2 cellular contexts compared by ENCODE assay signal in genomic region chrX:140633105-140633504, GRCh38.
DNase-seq lines count a peak whose midpoint lies in the region; FAIRE-seq and TF ChIP-seq lines count a peak whose summit lies in the region.
"Not testable (repeated sequence)": the region's sequence is repeated elsewhere in the genome, so short reads cannot be mapped to it uniquely, and the experiment has no call there.

No MANE protein-coding gene starts in this region.

- DNase-seq in kidney: peak; percentile 32
- DNase-seq in mesenteric fat pad (ENCODE audit: low spot score): peak; percentile 83

- not testable (repeated sequence) for H3K9ac ChIP-seq in kidney (ENCODE audit: low read length in 2 of 2)

- not testable (repeated sequence) for H3K36me3 ChIP-seq in kidney (ENCODE audit: control insufficient read depth in 1 of 2, insufficient read depth in 2 of 2, low read length in 2 of 2)

- not testable (repeated sequence) for H3K27ac ChIP-seq in kidney (ENCODE audit: low read depth in 2 of 2, low read length in 2 of 2)

- FAIRE-seq in kidney (lab: Jason Lieb, UNC): not testable (repeated sequence)

- not testable (repeated sequence) for H3K9me3 ChIP-seq in kidney (ENCODE audit: control insufficient read depth in 1 of 2, low read length in 2 of 2)

- H3K4me1 ChIP-seq in kidney (ENCODE audit: control insufficient read depth in 1 of 2, insufficient read depth in 1 of 2, low read depth in 1 of 2, low read length in 2 of 2): not testable (repeated sequence)

- H3K4me3 ChIP-seq in kidney (ENCODE audit: low read length in 2 of 2): not testable (repeated sequence)

- TF ChIP-seq CTCF in kidney (IDR thresholded peaks at IDR 0.05; ENCODE audit: borderline replicate concordance, extremely low read depth, insufficient read depth): not testable (repeated sequence)

- intact Hi-C loops in kidney (cut with DNase I): not testable (repeated sequence)
